Comparison of ENCODE assay signal across 10 cellular contexts in genomic region chr1:192579319-192579738, GRCh38. TPM values are rescaled to one million over a fixed set of nuclear protein-coding genes. Genes with fewer than 3 reads are reported as not detected.
A peak's percentile ranks its signal among the peaks of the same experiment; 100 is the strongest.
DNase-seq lines count a peak whose midpoint lies in the region; ATAC-seq and TF ChIP-seq lines count a peak whose summit lies in the region.
"Had no signal": no experiment of that assay in that cellular context is flagged by ENCODE, and none has a peak within 500 bp of the region (broad histone marks: within the 10 kb centered on the region; RNA-seq: fewer than 3 reads in every experiment).

No MANE protein-coding gene starts in this region.

- peak; percentile 67 for DNase-seq in EL
- DNase-seq in activated naive CD4-positive, alpha-beta T cell treated with anti-CD3 and anti-CD28 coated beads, Interleukin-2, amount 10 ng/mL, durations not matched to agents 7 days and 5 days = no peak
- no peak for DNase-seq in mesothelial cell of epicardium (ENCODE audit: low spot score in 2 of 2, unreplicated experiment in 2 of 2)
- no peak for DNase-seq in NCI-H2081 (lab: John Stamatoyannopoulos, UW)
- no peak for DNase-seq in prostate gland (ENCODE audit: low spot score)
- DNase-seq in SIG-M5 (lab: John Stamatoyannopoulos, UW) = no peak
- no peak for DNase-seq in NOMO-1 treated with dmso at 0.1 percent for 144 hours (lab: John Stamatoyannopoulos, UW; ENCODE audit: unreplicated experiment)
- DNase-seq: NCI-H524 had no signal

- intact Hi-C loops in prostate gland (cut with DNase I) = loop anchor here (10.0 kb wide), 1 partner anchor 225 kb away; the partner anchor contains the start of gene RGS2

- 54% methylated on average over 3 of the region's 3 CpGs for WGBS in prostate gland

- H3K27me3 ChIP-seq in prostate gland (replicated peaks; ENCODE audit: insufficient read depth) = no peaks in the 10 kb centered on the region
- H3K27me3 ChIP-seq: cardiac muscle cell had no signal

- ATAC-seq in HG02623 (IDR thresholded peaks at IDR 0.05; ENCODE audit: unreplicated experiment) = peak; percentile 19

- H3K36me3 Mint-ChIP-seq in activated naive CD4-positive, alpha-beta T cell treated with anti-CD3 and anti-CD28 coated beads, Interleukin-2, amount 10 ng/mL, durations not matched to agents 7 days and 5 days = peaks cover 23% of the 10 kb centered on the region
- H3K36me3 Mint-ChIP-seq in mesothelial cell of epicardium = no peaks in the 10 kb centered on the region

- no peaks in the 10 kb centered on the region for H3K9me3 ChIP-seq in prostate gland

- H3K27ac Mint-ChIP-seq in activated naive CD4-positive, alpha-beta T cell treated with anti-CD3 and anti-CD28 coated beads, Interleukin-2, amount 10 ng/mL, durations not matched to agents 7 days and 5 days = no peak overlapping the region
- peak overlapping the region; percentile 85 for H3K27ac Mint-ChIP-seq in mesothelial cell of epicardium

- TF ChIP-seq POLR2A in prostate gland (IDR thresholded peaks at IDR 0.05) = no peak

- CTCF ChIA-PET in activated naive CD4-positive, alpha-beta T cell treated with anti-CD3 and anti-CD28 coated beads, Interleukin-2, amount 10 ng/mL, durations not matched to agents 7 days and 5 days (lab: Charles Lee) = interaction anchor here (0.9 to 5.0 kb wide), 7 partner anchors 33 to 544 kb away, joined by 3 to 93 read pairs (median 8); no protein-coding TSS in a partner anchor

- H3K27ac ChIP-seq in prostate gland = no peak overlapping the region
- H3K27ac ChIP-seq: cardiac muscle cell had no signal

- H3K4me3 ChIP-seq in prostate gland = no peak overlapping the region
- H3K4me3 ChIP-seq: cardiac muscle cell had no signal

- H3K4me1 Mint-ChIP-seq in activated naive CD4-positive, alpha-beta T cell treated with anti-CD3 and anti-CD28 coated beads, Interleukin-2, amount 10 ng/mL, durations not matched to agents 7 days and 5 days = peaks cover 51% of the 10 kb centered on the region
- H3K4me1 Mint-ChIP-seq in mesothelial cell of epicardium = peaks cover 32% of the 10 kb centered on the region

- H3K4me1 ChIP-seq in prostate gland (replicated peaks) = peaks cover 3% of the 10 kb centered on the region

- no peaks in the 10 kb centered on the region for H3K36me3 ChIP-seq in prostate gland
- H3K36me3 ChIP-seq: cardiac muscle cell had no signal

- TF ChIP-seq CTCF in mesothelial cell of epicardium (IDR thresholded peaks at IDR 0.05; ENCODE audit: unreplicated experiment) (no peak), prostate gland (IDR thresholded peaks at IDR 0.05) (no peak)

- H3K9me3 Mint-ChIP-seq in activated naive CD4-positive, alpha-beta T cell treated with anti-CD3 and anti-CD28 coated beads, Interleukin-2, amount 10 ng/mL, durations not matched to agents 7 days and 5 days = no peaks in the 10 kb centered on the region
- H3K9me3 Mint-ChIP-seq in mesothelial cell of epicardium = no peaks in the 10 kb centered on the region

- H3K27me3 Mint-ChIP-seq in activated naive CD4-positive, alpha-beta T cell treated with anti-CD3 and anti-CD28 coated beads, Interleukin-2, amount 10 ng/mL, durations not matched to agents 7 days and 5 days = no peaks in the 10 kb centered on the region
- no peaks in the 10 kb centered on the region for H3K27me3 Mint-ChIP-seq in mesothelial cell of epicardium (ENCODE audit: low read depth)

- peak overlapping the region; percentile 52 for H3K4me3 Mint-ChIP-seq in activated naive CD4-positive, alpha-beta T cell treated with anti-CD3 and anti-CD28 coated beads, Interleukin-2, amount 10 ng/mL, durations not matched to agents 7 days and 5 days
- H3K4me3 Mint-ChIP-seq in mesothelial cell of epicardium = no peak overlapping the region

RNA-seq across cellular contexts. Expression of gene RGS1, which starts 3.8 kb away (rescaled TPM):
- 0.38 to 0.40 TPM in 2 of 3 replicates, not detected in the other for total RNA-seq in mesothelial cell of epicardium
- 10 to 100 TPM; 43.0 to 57.3 TPM for total RNA-seq in prostate gland
- total RNA-seq: cardiac muscle cell had no signal

RNA-seq across cellular contexts. Expression of gene RGS13, which starts 56.6 kb away (rescaled TPM):
- 1.1 to 1.8 TPM (median 1.2 TPM) in 3 replicates for total RNA-seq in mesothelial cell of epicardium
- total RNA-seq in prostate gland = not detected

Comparison
In these comparisons a context has a peak if more than half of its experiments do, and no peak if none do; other contexts are left out.
1. RNA of gene RGS1, which starts 3.8 kb away (total RNA-seq): 43.0 to 57.3 TPM in prostate gland; 0.38 to 0.40 TPM in mesothelial cell of epicardium; every median in the first group is over 10 times any median in the second.